In genomic region chr15:70902105-70902504, GRCh38 we compare ENCODE assay signal across 12 cellular contexts. TPM values are rescaled to one million over a fixed set of nuclear protein-coding genes. Genes with fewer than 3 reads are reported as not detected.
DNase-seq lines count a peak whose midpoint lies in the region; ATAC-seq and TF ChIP-seq lines count a peak whose summit lies in the region.
"Had no signal": no experiment of that assay in that cellular context is flagged by ENCODE, and none has a peak within 500 bp of the region (broad histone marks: within the 10 kb centered on the region; RNA-seq: fewer than 3 reads in every experiment).

No MANE protein-coding gene starts in this region.

- dilution Hi-C loops in mammary epithelial cell (cut with HindIII; ENCODE audit: low sequenced_read_pairs) = no loop called here

- no peaks in the 10 kb centered on the region for H3K9me3 ChIP-seq in HUES64 (ENCODE audit: insufficient read depth, low read depth, low read length)
- H3K9me3 ChIP-seq in mammary epithelial cell (replicated peaks; ENCODE audit: insufficient read depth, low read length) = peaks cover under 1% of the 10 kb centered on the region
- peaks cover 0 to 2% of the 10 kb centered on the region in 2 donors for H3K9me3 ChIP-seq in left lung
- H3K9me3 ChIP-seq: pancreas had no signal

- H3K27ac ChIP-seq in HUES64 (ENCODE audit: low read depth, low read length) = 0 out of 2 replicates have a peak overlapping the region, but pooled peaks have one; percentile 28
- peak overlapping the region; percentile 65 for H3K27ac ChIP-seq in mammary epithelial cell (ENCODE audit: insufficient read depth, low read depth, low read length)
- H3K27ac ChIP-seq in left lung = no peak overlapping the region
- H3K27ac ChIP-seq: pancreas had no signal

- CTCF ChIA-PET in mammary epithelial cell (lab: Charles Lee; ENCODE audit: low non-redundant PET) = no interaction called here

- in situ Hi-C loops in mammary epithelial cell (cut with MboI; ENCODE audit: low sequenced_read_pairs in 2 of 2) = no loop called here

- no peaks in the 10 kb centered on the region for H4K20me1 ChIP-seq in mammary epithelial cell (ENCODE audit: insufficient read depth, low read length)

- DNase-seq in AG09309 (ENCODE audit: low read depth) (peak; percentile 57), mammary epithelial cell (peak; percentile 85), left lung (no peak), HuH-7.5 (ENCODE audit: low spot score) (no peak)
- no peak for DNase-seq in activated naive CD4-positive, alpha-beta T cell treated with Interleukin-2 at 50 U/mL for 16 hours
- DNase-seq: aorta; CD4-positive, alpha-beta T cell; NCI-H2081; pancreas had no signal

- peak overlapping the region; percentile 14 for H3K4me2 ChIP-seq in mammary epithelial cell (ENCODE audit: insufficient read depth, low read depth, low read length)

- TF ChIP-seq CTCF in AG09309 (IDR thresholded peaks at IDR 0.05; ENCODE audit: control insufficient read depth, insufficient read depth, low read depth, low read length, missing control alignments) = no peak
- TF ChIP-seq CTCF in mammary epithelial cell (conservative IDR thresholded peaks at IDR 0.05 in 1 of 2, IDR thresholded peaks at IDR 0.05 in 1 of 2; ENCODE audit: extremely low read depth in 1 of 2, insufficient read depth in 1 of 2, low read depth in 1 of 2, low read length in 2 of 2) = no peak
- TF ChIP-seq CTCF in left lung (IDR thresholded peaks at IDR 0.05) = no peak

- H3K36me3 ChIP-seq in HUES64 (ENCODE audit: insufficient read depth, low read length) (peaks cover 8% of the 10 kb centered on the region; the same call in 1 of the 2 replicates), mammary epithelial cell (ENCODE audit: insufficient read depth, low read length) (peaks cover 2% of the 10 kb centered on the region), left lung (no peaks in the 10 kb centered on the region)
- H3K36me3 ChIP-seq: pancreas had no signal

- WGBS in HUES64 = 97% methylated on average over 2 of the region's 2 CpGs
- 53% methylated on average over 1 of the region's 2 CpGs for WGBS in mammary epithelial cell (ENCODE audit: low coverage, missing lambda C conversion rate)

- H3K4me3 ChIP-seq in AG09309 (ENCODE audit: control insufficient read depth, low read depth, low read length) = no peak overlapping the region
- H3K4me3 ChIP-seq in HUES64 (ENCODE audit: low read length) = no peak overlapping the region
- H3K4me3 ChIP-seq in mammary epithelial cell (replicated peaks in 1 of 3; ENCODE audit: insufficient read depth in 1 of 3, low read depth in 2 of 3, low read length in 3 of 3) = no peak overlapping the region
- no peak overlapping the region for H3K4me3 ChIP-seq in left lung
- H3K4me3 ChIP-seq: pancreas had no signal

- intact Hi-C loops in mammary epithelial cell (cut with micrococcal nuclease) = no loop called here
- intact Hi-C loops in left lung (cut with DNase I) = no loop called here

- H3K4me1 ChIP-seq in HUES64 (ENCODE audit: insufficient read depth, low read length) = peaks cover 14% of the 10 kb centered on the region; the same call in 1 of the 2 replicates
- H3K4me1 ChIP-seq in mammary epithelial cell (ENCODE audit: insufficient read depth, low read length) = peaks cover 19% of the 10 kb centered on the region
- no peaks in the 10 kb centered on the region for H3K4me1 ChIP-seq in left lung
- H3K4me1 ChIP-seq: pancreas had no signal

- ATAC-seq in left lung = peak; percentile 35
- ATAC-seq in HG03432 (IDR thresholded peaks at IDR 0.05; ENCODE audit: unreplicated experiment) = no peak
- ATAC-seq in GM19463 (IDR thresholded peaks at IDR 0.05; ENCODE audit: unreplicated experiment) = no peak
- ATAC-seq: pancreas had no signal

- no peaks in the 10 kb centered on the region for H3K79me2 ChIP-seq in mammary epithelial cell (ENCODE audit: insufficient read depth, low read length)

- H2AFZ ChIP-seq in mammary epithelial cell (ENCODE audit: low read depth, low read length) = peak overlapping the region; percentile 89

- H3K9ac ChIP-seq in HUES64 (ENCODE audit: low read depth, low read length) = peak overlapping the region; percentile 19; the same call in 1 of the 2 replicates
- no peak overlapping the region for H3K9ac ChIP-seq in mammary epithelial cell (ENCODE audit: insufficient read depth, low read length)

- no TSS peak for BruUV-seq in mammary epithelial cell (replicated peaks; lab: Mats Ljungman, UMichigan)

- H3K27me3 ChIP-seq in HUES64 (ENCODE audit: insufficient read depth, low read length) = no peaks in the 10 kb centered on the region
- H3K27me3 ChIP-seq in mammary epithelial cell (ENCODE audit: insufficient read depth, low read length) = no peaks in the 10 kb centered on the region
- no peaks in the 10 kb centered on the region for H3K27me3 ChIP-seq in left lung
- H3K27me3 ChIP-seq: pancreas had no signal

RNA-seq across cellular contexts. Expression of gene LRRC49, which starts 9.5 kb away (rescaled TPM):
- 9.3 TPM for polyA plus RNA-seq in HUES64 (2013, experiment 1 of 2)
- polyA plus RNA-seq in HUES64 (2013, experiment 2 of 2) = 10.3 TPM
- total RNA-seq in mammary epithelial cell (10 to 100 TPM in 1 of 2 donors, 1 to 10 TPM in 1; 9.0 to 21.2 TPM), left lung (1 to 10 TPM; 4.2 to 5.1 TPM)
- 4.3 TPM for polyA plus RNA-seq in mammary epithelial cell
- 26.5 TPM for polyA minus RNA-seq in mammary epithelial cell

RNA-seq across cellular contexts. Expression of gene THAP10, which starts 9.9 kb away (rescaled TPM):
- 4.5 TPM for polyA plus RNA-seq in HUES64 (2013, experiment 1 of 2)
- 6.0 TPM for polyA plus RNA-seq in HUES64 (2013, experiment 2 of 2)
- total RNA-seq in mammary epithelial cell (1 to 10 TPM; 3.0 to 4.9 TPM), left lung (1 to 10 TPM; 1.8 to 2.2 TPM)
- 2.5 TPM for polyA plus RNA-seq in mammary epithelial cell
- polyA minus RNA-seq in mammary epithelial cell = 3.7 TPM
- total RNA-seq: CD4-positive, alpha-beta T cell had no signal

RNA-seq across cellular contexts. Expression of gene LARP6, which starts 48.1 kb away (rescaled TPM):
- 11.1 TPM for polyA plus RNA-seq in HUES64 (2013, experiment 1 of 2)
- polyA plus RNA-seq in HUES64 (2013, experiment 2 of 2) = 13.1 TPM
- total RNA-seq in mammary epithelial cell = 10 to 100 TPM; 37.5 to 77.3 TPM
- 39.1 TPM for polyA plus RNA-seq in mammary epithelial cell
- polyA minus RNA-seq in mammary epithelial cell = 5.9 TPM
- 1 to 10 TPM; 7.7 to 10.0 TPM for total RNA-seq in left lung

Comparison
In these comparisons a context has a peak if more than half of its experiments do, and no peak if none do; other contexts are left out.
1. DNase-seq: peak in AG09309 (single experiment) and mammary epithelial cell (single experiment); none in left lung (0 of 2), HuH-7.5 (single experiment) and activated naive CD4-positive, alpha-beta T cell treated with Interleukin-2 at 50 U/mL for 16 hours (single experiment).
2. H3K27ac ChIP-seq: peak in HUES64 (single experiment) and mammary epithelial cell (single experiment); none in left lung (0 of 2).